In genomic region chr5:142878111-142878510, GRCh38 we compare ENCODE assay signal across 26 cellular contexts.
"Had no signal": no experiment of that assay in that cellular context is flagged by ENCODE, and none has a peak within 500 bp of the region (broad histone marks: within the 10 kb centered on the region; RNA-seq: fewer than 3 reads in every experiment).

No MANE protein-coding gene starts in this region.

- H3K27ac Mint-ChIP-seq: activated CD4-positive, alpha-beta T cell treated with anti-CD3 and anti-CD28 coated beads, Interleukin-2, amount 10 ng/mL, durations not matched to agents 24 days and 14 days; activated CD8-positive, alpha-beta T cell treated with anti-CD3 and anti-CD28 coated beads for 36 hours; activated naive CD4-positive, alpha-beta T cell treated with anti-CD3 and anti-CD28 coated beads for 36 hours; activated naive CD4-positive, alpha-beta T cell treated with anti-CD3 and anti-CD28 coated beads, Interleukin-2, amount 50 U/mL, for 72 hours; activated T-helper 1 cell treated with anti-CD3 and anti-CD28 coated beads, Interleukin-12 subunit alpha, Interleukin-12 subunit beta, Interleukin-2, Interleukin-4 antibody, amounts not matched to agents 30 ng/mL and 10 ng/mL and 1 ng/mL, durations not matched to agents 14 hours and 24 hours and 36 hours had no signal

- H3K27ac ChIP-seq: adrenal gland, SJCRH30, SK-N-MC, WERI-Rb-1 had no signal

- H3K27me3 Mint-ChIP-seq: activated CD4-positive, alpha-beta T cell treated with anti-CD3 and anti-CD28 coated beads, Interleukin-2, amount 10 ng/mL, durations not matched to agents 24 days and 14 days; activated CD8-positive, alpha-beta T cell treated with anti-CD3 and anti-CD28 coated beads for 36 hours; brain had no signal

- H3K36me3 ChIP-seq: adrenal gland, MG63, SJCRH30, WERI-Rb-1 had no signal

- ATAC-seq: activated CD8-positive, alpha-beta T cell treated with anti-CD3 and anti-CD28 coated beads for 36 hours; activated naive CD4-positive, alpha-beta T cell treated with anti-CD3 and anti-CD28 coated beads, Interleukin-2, amount 50 U/mL, for 72 hours; activated T-cell treated with anti-CD3 and anti-CD28 coated beads, Interleukin-2, amount 50 U/mL, for 4 hours; Panc1 had no signal

- H3K4me3 Mint-ChIP-seq: activated CD4-positive, alpha-beta T cell treated with anti-CD3 and anti-CD28 coated beads, Interleukin-2, amount 10 ng/mL, durations not matched to agents 24 days and 14 days; activated CD8-positive, alpha-beta T cell treated with anti-CD3 and anti-CD28 coated beads for 36 hours; activated naive CD4-positive, alpha-beta T cell treated with anti-CD3 and anti-CD28 coated beads for 36 hours; activated T-cell treated with anti-CD3 and anti-CD28 coated beads, Interleukin-2, amount 50 U/mL, for 4 hours; activated T-helper 1 cell treated with anti-CD3 and anti-CD28 coated beads, Interleukin-12 subunit alpha, Interleukin-12 subunit beta, Interleukin-2, Interleukin-4 antibody, amounts not matched to agents 30 ng/mL and 10 ng/mL and 1 ng/mL, durations not matched to agents 14 hours and 24 hours and 36 hours; brain had no signal

- H3K36me3 Mint-ChIP-seq: activated naive CD4-positive, alpha-beta T cell treated with anti-CD3 and anti-CD28 coated beads, Interleukin-2, amount 50 U/mL, for 72 hours; brain had no signal

- H3K27me3 ChIP-seq: adrenal gland, MG63, SJCRH30 had no signal

- H3K9me3 Mint-ChIP-seq: activated CD4-positive, alpha-beta T cell treated with anti-CD3 and anti-CD28 coated beads, Interleukin-2, amount 10 ng/mL, durations not matched to agents 24 days and 14 days; activated CD8-positive, alpha-beta T cell treated with anti-CD3 and anti-CD28 coated beads for 36 hours; activated naive CD4-positive, alpha-beta T cell treated with anti-CD3 and anti-CD28 coated beads for 36 hours; activated naive CD4-positive, alpha-beta T cell treated with anti-CD3 and anti-CD28 coated beads, Interleukin-2, amount 50 U/mL, for 72 hours; activated T-cell treated with anti-CD3 and anti-CD28 coated beads, Interleukin-2, amount 50 U/mL, for 4 hours; activated T-helper 1 cell treated with anti-CD3 and anti-CD28 coated beads, Interleukin-12 subunit alpha, Interleukin-12 subunit beta, Interleukin-2, Interleukin-4 antibody, amounts not matched to agents 30 ng/mL and 10 ng/mL and 1 ng/mL, durations not matched to agents 14 hours and 24 hours and 36 hours; brain had no signal

- H3K4me3 ChIP-seq: adrenal gland, MG63, SJCRH30, SK-N-MC had no signal

- DNase-seq: activated CD4-positive, alpha-beta T cell treated with anti-CD3 and anti-CD28 coated beads, Interleukin-2, amount 10 ng/mL, durations not matched to agents 24 days and 14 days; activated CD4-positive, alpha-beta T cell treated with anti-CD3 and anti-CD28 coated beads, Interleukin-2, amount 50 U/mL, for 4 hours; activated CD8-positive, alpha-beta T cell treated with anti-CD3 and anti-CD28 coated beads for 36 hours; activated gamma-delta T cell treated with Interleukin-2 at 50 U/mL for 16 hours; activated naive CD4-positive, alpha-beta T cell treated with anti-CD3 and anti-CD28 coated beads for 36 hours; activated T-cell treated with anti-CD3 and anti-CD28 coated beads, Interleukin-2, amount 50 U/mL, for 4 hours; adrenal gland; Kasumi-1; KG1; MG63; NCI-H1048; NCI-H1105 treated with DMSO at 0.1 percent for 48 hours; NCI-H1436; NCI-H1694; NCI-H2029; NCI-H345; NCI-H524 treated with DMSO at 0.1 percent for 48 hours; SHP77; SJCRH30; T1000; WERI-Rb-1 had no signal

- H3K9me3 ChIP-seq: adrenal gland, MG63, SJCRH30 had no signal
